Comparison of ENCODE assay signal across 1 cellular context in genomic region chr20:21303061-21303871, GRCh38.
TF ChIP-seq lines count a peak whose summit lies in the region.

Gene XRN2, plus strand, starts transcription at chr20:21303331. Its CDS starts 68 bp downstream, at chr20:21303399.

TF ChIP-seq in HepG2, 621 proteins besides CTCF, POLR2A, EP300 and RAD21 (continued from another document and continues in another):
- TF ChIP-seq ZBTB39 (CRISPR knock-in tag; IDR thresholded peaks at IDR 0.05) (no peak), ZNF780A (CRISPR knock-in tag; IDR thresholded peaks at IDR 0.05) (peak; percentile 95), TOE1 (CRISPR knock-in tag; IDR thresholded peaks at IDR 0.05) (peak; percentile 31; the same call in 1 of the 2 replicates), ZBTB4 (CRISPR knock-in tag; IDR thresholded peaks at IDR 0.05; ENCODE audit: borderline replicate concordance) (peak; percentile 85; the same call in 1 of the 2 replicates), XBP1 (CRISPR knock-in tag; IDR thresholded peaks at IDR 0.05) (no peak; the same call in 1 of the 2 replicates), PRPF4 (IDR thresholded peaks at IDR 0.05; ENCODE audit: low read depth, low read length, poor library complexity, severe bottlenecking) (no peak), CBX5 (CRISPR knock-in tag; IDR thresholded peaks at IDR 0.05; ENCODE audit: borderline replicate concordance) (peak; percentile 93; the same call in 1 of the 2 replicates), JDP2 (CRISPR knock-in tag; IDR thresholded peaks at IDR 0.05; ENCODE audit: borderline replicate concordance) (peak; percentile 83; the same call in 1 of the 2 replicates), ZNF761 (CRISPR knock-in tag; conservative IDR thresholded peaks at IDR 0.05) (peak; percentile 94), HDAC2 (CRISPR knock-in tag; IDR thresholded peaks at IDR 0.05) (peak; percentile 82), ZNF503 (CRISPR knock-in tag; IDR thresholded peaks at IDR 0.05) (peak; percentile 43), MTA3 (CRISPR knock-in tag; IDR thresholded peaks at IDR 0.05) (no peak), ZC3H4 (CRISPR knock-in tag; IDR thresholded peaks at IDR 0.05; ENCODE audit: borderline replicate concordance) (peak; percentile 18; the same call in 1 of the 2 replicates), RFXANK (CRISPR knock-in tag; IDR thresholded peaks at IDR 0.05) (peak; percentile 65; the same call in 1 of the 2 replicates), SMAD9 (CRISPR knock-in tag; IDR thresholded peaks at IDR 0.05) (0 out of 2 replicates have a peak, but pooled peaks have one; percentile 78), KDM5A (IDR thresholded peaks at IDR 0.05; ENCODE audit: borderline replicate concordance, low read length) (peak; percentile 90), DDIT3 (CRISPR knock-in tag; IDR thresholded peaks at IDR 0.05) (no peak), TAF1 (CRISPR knock-in tag; IDR thresholded peaks at IDR 0.05) (peak; percentile 98), TOPORS (CRISPR knock-in tag; IDR thresholded peaks at IDR 0.05) (no peak), SSRP1 (CRISPR knock-in tag; IDR thresholded peaks at IDR 0.05) (peak; percentile 70; the same call in 1 of the 2 replicates), GZF1 (CRISPR knock-in tag; IDR thresholded peaks at IDR 0.05) (no peak), KLF12 (CRISPR knock-in tag; IDR thresholded peaks at IDR 0.05; ENCODE audit: borderline replicate concordance) (peak; percentile 68), SOX13 (IDR thresholded peaks at IDR 0.05) (peak; percentile 80; the same call in 1 of the 2 replicates), SOX13 (CRISPR knock-in tag; conservative IDR thresholded peaks at IDR 0.05 in 1 of 2, IDR thresholded peaks at IDR 0.05 in 1 of 2) (peak; percentile 92 to 95; a peak in 3 of 4 replicates), HBP1 (CRISPR knock-in tag; IDR thresholded peaks at IDR 0.05; ENCODE audit: low read depth) (peak; percentile 86), DMAP1 (CRISPR knock-in tag; IDR thresholded peaks at IDR 0.05) (peak; percentile 99), ATF2 (CRISPR knock-in tag; IDR thresholded peaks at IDR 0.05) (peak; percentile 100), TFDP2 (CRISPR knock-in tag; IDR thresholded peaks at IDR 0.05) (peak; percentile 95), TCF12 (IDR thresholded peaks at IDR 0.05) (no peak), TCF12 (CRISPR knock-in tag; IDR thresholded peaks at IDR 0.05) (peak; percentile 91), THAP7 (CRISPR knock-in tag; IDR thresholded peaks at IDR 0.05) (peak; percentile 90), KDM4B (CRISPR knock-in tag; IDR thresholded peaks at IDR 0.05) (peak; percentile 92), HIVEP1 (CRISPR knock-in tag; IDR thresholded peaks at IDR 0.05) (peak; percentile 86), YY1 (IDR thresholded peaks at IDR 0.05; ENCODE audit: insufficient read depth, insufficient replicate concordance, low read depth, low read length) (peak; percentile 87), MTA1 (CRISPR knock-in tag; IDR thresholded peaks at IDR 0.05; ENCODE audit: borderline replicate concordance) (peak; percentile 89; the same call in 1 of the 2 replicates), ZNF660 (CRISPR knock-in tag; IDR thresholded peaks at IDR 0.05; ENCODE audit: borderline replicate concordance, low read depth) (no peak), ZNF75D (CRISPR knock-in tag; IDR thresholded peaks at IDR 0.05; ENCODE audit: borderline replicate concordance) (peak; percentile 95; the same call in 1 of the 2 replicates), TEF (CRISPR knock-in tag; IDR thresholded peaks at IDR 0.05) (peak; percentile 43), HOXD1 (CRISPR knock-in tag; IDR thresholded peaks at IDR 0.05) (peak; percentile 82), SP140L (CRISPR knock-in tag; IDR thresholded peaks at IDR 0.05; ENCODE audit: borderline replicate concordance) (0 out of 2 replicates have a peak, but pooled peaks have one; percentile 38), ARID4A (CRISPR knock-in tag; IDR thresholded peaks at IDR 0.05; ENCODE audit: borderline replicate concordance) (peak; percentile 99), EED (CRISPR knock-in tag; IDR thresholded peaks at IDR 0.05) (peak; percentile 95; the same call in 1 of the 2 replicates), PHB2 (IDR thresholded peaks at IDR 0.05; ENCODE audit: partially characterized antibody) (no peak), ATF7-NPFF (CRISPR knock-in tag; IDR thresholded peaks at IDR 0.05; ENCODE audit: low read depth) (peak; percentile 97), SMC3 (IDR thresholded peaks at IDR 0.05; ENCODE audit: low read length) (peak; percentile 57; the same call in 1 of the 2 replicates), ZNF703 (CRISPR knock-in tag; IDR thresholded peaks at IDR 0.05; ENCODE audit: borderline replicate concordance) (peak; percentile 95; the same call in 1 of the 2 replicates), MYNN (CRISPR knock-in tag; IDR thresholded peaks at IDR 0.05; ENCODE audit: low read depth) (peak; percentile 74)
